ENCODE assay signal across 8 cellular contexts in the genomic region with DNA sequence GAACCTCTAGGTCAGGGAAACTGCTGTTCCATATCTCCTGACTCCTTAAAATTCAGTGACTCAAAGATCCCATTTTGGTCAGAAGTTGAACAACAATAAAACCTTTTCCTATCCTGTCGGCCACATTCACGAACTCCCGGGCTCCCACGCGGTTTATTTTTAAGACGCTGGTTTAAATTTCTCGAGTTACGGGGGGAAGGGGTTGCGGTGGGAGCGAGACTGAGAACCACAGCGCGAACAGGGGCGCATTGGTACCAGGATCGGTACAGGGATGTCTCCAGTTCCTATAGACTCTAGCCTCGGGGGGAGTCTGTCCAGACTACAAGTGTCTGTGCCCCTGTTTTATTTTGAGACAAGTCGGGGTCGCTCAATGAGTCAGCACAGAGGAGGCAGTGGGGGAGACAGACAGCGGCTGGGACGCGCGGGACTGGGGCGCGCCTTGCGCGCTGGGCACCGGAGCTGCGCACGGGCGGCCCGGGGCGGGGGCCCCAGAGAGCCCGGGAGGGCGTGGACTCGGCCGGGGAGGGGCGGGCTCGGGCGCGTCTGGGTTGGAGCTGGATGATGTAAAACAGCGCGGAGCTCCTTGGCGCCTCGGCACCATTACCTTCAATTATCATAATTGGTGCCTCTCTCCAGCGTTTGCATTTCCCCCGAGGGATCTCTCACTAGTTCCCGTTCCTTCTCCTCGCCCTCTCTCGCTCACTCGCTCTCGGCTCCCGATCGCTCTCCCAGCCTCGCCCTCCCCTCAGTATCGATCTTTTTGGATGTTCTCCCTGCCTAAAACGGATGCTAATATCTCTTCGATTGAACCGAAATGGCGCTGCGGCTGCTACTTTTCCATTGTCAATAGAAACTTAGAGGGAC. TPM values are rescaled to one million over a fixed set of nuclear protein-coding genes. Genes with fewer than 3 reads are reported as not detected.
DNase-seq lines count a peak whose midpoint lies in the region; ATAC-seq and TF ChIP-seq lines count a peak whose summit lies in the region.

No MANE protein-coding gene starts in this region.

- no peak overlapping the region for H3K9ac ChIP-seq in parathyroid adenoma

- peak overlapping the region; percentile 71 for H3K4me3 Mint-ChIP-seq in activated T-helper 2 cell treated with anti-CD3 and anti-CD28 coated beads, Interferon-gamma antibody, Interleukin-2, Interleukin-4, amounts not matched to agents 10 μg/mL and 5 μg/mL and 100 μg/mL, durations not matched to agents 14 hours and 24 hours and 36 hours (ENCODE audit: low read depth)

- H3K27ac ChIP-seq in parathyroid adenoma, result no peak overlapping the region

- DNase-seq in EL (peak; percentile 70), NCI-H2227 (lab: John Stamatoyannopoulos, UW; ENCODE audit: unreplicated experiment) (peak; percentile 68), glomerular visceral epithelial cell (ENCODE audit: extremely low spot score) (peak; percentile 51), GM20000 (ENCODE audit: low spot score) (no peak)
- DNase-seq in activated T-helper 2 cell treated with anti-CD3 and anti-CD28 coated beads, Interferon-gamma antibody, Interleukin-2, Interleukin-4, amounts not matched to agents 10 μg/mL and 5 μg/mL and 100 μg/mL, durations not matched to agents 14 hours and 24 hours and 36 hours (ENCODE audit: low spot score), result peak; percentile 57

- no peaks in the 10 kb centered on the region for H3K9me3 Mint-ChIP-seq in activated T-helper 2 cell treated with anti-CD3 and anti-CD28 coated beads, Interferon-gamma antibody, Interleukin-2, Interleukin-4, amounts not matched to agents 10 μg/mL and 5 μg/mL and 100 μg/mL, durations not matched to agents 14 hours and 24 hours and 36 hours

- H3K9me3 ChIP-seq in parathyroid adenoma (ENCODE audit: control insufficient read depth, low read length), result no peaks in the 10 kb centered on the region

- peak overlapping the region; percentile 62 for H3K4me3 ChIP-seq in parathyroid adenoma (ENCODE audit: low read depth, low read length)

- H3K4me2 ChIP-seq in parathyroid adenoma (ENCODE audit: low read length), result peak overlapping the region; percentile 66

- H2AFZ ChIP-seq in parathyroid adenoma, result peak overlapping the region; percentile 72

- no peaks in the 10 kb centered on the region for H3K36me3 Mint-ChIP-seq in activated T-helper 2 cell treated with anti-CD3 and anti-CD28 coated beads, Interferon-gamma antibody, Interleukin-2, Interleukin-4, amounts not matched to agents 10 μg/mL and 5 μg/mL and 100 μg/mL, durations not matched to agents 14 hours and 24 hours and 36 hours (ENCODE audit: low read depth)

- H3K79me2 ChIP-seq in parathyroid adenoma, result no peaks in the 10 kb centered on the region

- peaks cover 10% of the 10 kb centered on the region for H3K4me1 Mint-ChIP-seq in activated T-helper 2 cell treated with anti-CD3 and anti-CD28 coated beads, Interferon-gamma antibody, Interleukin-2, Interleukin-4, amounts not matched to agents 10 μg/mL and 5 μg/mL and 100 μg/mL, durations not matched to agents 14 hours and 24 hours and 36 hours (ENCODE audit: low read depth)

- TF ChIP-seq CTCF in parathyroid adenoma (IDR thresholded peaks at IDR 0.05) (no peak), GM20000 (IDR thresholded peaks at IDR 0.05; ENCODE audit: extremely low read depth, missing control alignments) (no peak)

- H3K4me1 ChIP-seq in parathyroid adenoma, result no peaks in the 10 kb centered on the region

- H3K36me3 ChIP-seq in parathyroid adenoma (ENCODE audit: control insufficient read depth, insufficient read depth, low read length), result no peaks in the 10 kb centered on the region

- no peak overlapping the region for H3K27ac Mint-ChIP-seq in activated T-helper 2 cell treated with anti-CD3 and anti-CD28 coated beads, Interferon-gamma antibody, Interleukin-2, Interleukin-4, amounts not matched to agents 10 μg/mL and 5 μg/mL and 100 μg/mL, durations not matched to agents 14 hours and 24 hours and 36 hours

- intact Hi-C loops in activated T-helper 2 cell treated with anti-CD3 and anti-CD28 coated beads, Interferon-gamma antibody, Interleukin-2, Interleukin-4, amounts not matched to agents 10 μg/mL and 5 μg/mL and 100 μg/mL, durations not matched to agents 14 hours and 24 hours and 36 hours (cut with micrococcal nuclease), result loop anchor here (1.0 kb wide), 1 partner anchor 8 kb away; no protein-coding TSS in a partner anchor

- ATAC-seq in HG03095 (IDR thresholded peaks at IDR 0.05; ENCODE audit: unreplicated experiment), result no peak
- no peak for ATAC-seq in HG02798 (IDR thresholded peaks at IDR 0.05; ENCODE audit: poor library complexity, unreplicated experiment)

- H3K27me3 Mint-ChIP-seq in activated T-helper 2 cell treated with anti-CD3 and anti-CD28 coated beads, Interferon-gamma antibody, Interleukin-2, Interleukin-4, amounts not matched to agents 10 μg/mL and 5 μg/mL and 100 μg/mL, durations not matched to agents 14 hours and 24 hours and 36 hours (ENCODE audit: low read depth), result peaks cover 66% of the 10 kb centered on the region

- H3K27me3 ChIP-seq in parathyroid adenoma (ENCODE audit: control insufficient read depth, insufficient read depth, low read length), result no peaks in the 10 kb centered on the region

RNA-seq across cellular contexts. Expression of a gene that starts 8.7 kb away (rescaled TPM):
- 0.16 TPM in 2 replicates for total RNA-seq in activated T-helper 2 cell treated with anti-CD3 and anti-CD28 coated beads, Interferon-gamma antibody, Interleukin-2, Interleukin-4, amounts not matched to agents 10 μg/mL and 5 μg/mL and 100 μg/mL, durations not matched to agents 14 hours and 24 hours and 36 hours
